In the genomic region with DNA sequence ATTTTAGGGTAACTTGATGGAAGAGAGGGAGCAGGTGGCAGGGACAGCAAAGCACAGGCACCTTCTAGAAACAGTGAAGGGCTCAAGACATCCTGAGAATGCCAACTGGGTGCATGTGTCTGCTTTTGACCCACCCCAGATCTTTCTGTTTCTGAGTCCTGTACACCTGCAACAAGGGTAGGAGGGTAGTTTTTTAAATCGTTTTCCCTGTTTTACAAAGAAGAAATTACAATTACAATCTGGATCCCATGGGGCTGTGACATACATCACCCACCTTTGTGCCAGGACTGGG, we compare ENCODE assay signal across 14 cellular contexts. TPM values are rescaled to one million over a fixed set of nuclear protein-coding genes. Genes with fewer than 3 reads are reported as not detected.
DNase-seq lines count a peak whose midpoint lies in the region; ATAC-seq and TF ChIP-seq lines count a peak whose summit lies in the region.
"Had no signal": no experiment of that assay in that cellular context is flagged by ENCODE, and none has a peak within 500 bp of the region (broad histone marks: within the 10 kb centered on the region; RNA-seq: fewer than 3 reads in every experiment).

No MANE protein-coding gene starts in this region.

- peaks cover 5% of the 10 kb centered on the region for H3F3A ChIP-seq in PC-3 (ENCODE audit: low read length, unreplicated experiment)

- H3K27me3 ChIP-seq in PC-3 (ENCODE audit: low read length) (no peaks in the 10 kb centered on the region), psoas muscle (ENCODE audit: insufficient read depth in 3 of 3, low read length in 2 of 3) (no peaks in the 10 kb centered on the region)
- H3K27me3 ChIP-seq: MG63 had no signal

- H3K4me3 ChIP-seq in PC-3 (ENCODE audit: low read length) (no peak overlapping the region), psoas muscle (no peak overlapping the region)
- H3K4me3 ChIP-seq: MG63 had no signal

- H3K36me3 Mint-ChIP-seq in activated CD4-positive, alpha-beta T cell treated with anti-CD3 and anti-CD28 coated beads, Interleukin-2, amount 10 ng/mL, durations not matched to agents 7 days and 5 days (ENCODE audit: low read depth) = peaks cover 6% of the 10 kb centered on the region
- H3K36me3 Mint-ChIP-seq in effector memory CD8-positive, alpha-beta T cell (ENCODE audit: insufficient read depth) = peaks cover 6% of the 10 kb centered on the region

- H3K9me3 Mint-ChIP-seq in activated CD4-positive, alpha-beta T cell treated with anti-CD3 and anti-CD28 coated beads, Interleukin-2, amount 10 ng/mL, durations not matched to agents 7 days and 5 days = peaks cover 3% of the 10 kb centered on the region
- no peaks in the 10 kb centered on the region for H3K9me3 Mint-ChIP-seq in effector memory CD8-positive, alpha-beta T cell
- peaks cover 5 to 8% of the 10 kb centered on the region in 2 donors for H3K9me3 Mint-ChIP-seq in stimulated activated naive CD8-positive, alpha-beta T cell treated with anti-CD3 and anti-CD28 coated beads, Interleukin-15, amount 100 ng/mL, for 72 hours

- WGBS in psoas muscle, 3 donors = 68 to 86% (median 79%) methylated on average over 1 of the region's 1 CpG

- no peaks in the 10 kb centered on the region for H3K27me3 Mint-ChIP-seq in activated CD4-positive, alpha-beta T cell treated with anti-CD3 and anti-CD28 coated beads, Interleukin-2, amount 10 ng/mL, durations not matched to agents 7 days and 5 days
- H3K27me3 Mint-ChIP-seq in effector memory CD8-positive, alpha-beta T cell = no peaks in the 10 kb centered on the region
- H3K27me3 Mint-ChIP-seq in stimulated activated naive CD8-positive, alpha-beta T cell treated with anti-CD3 and anti-CD28 coated beads, Interleukin-15, amount 100 ng/mL, for 72 hours = no peaks in the 10 kb centered on the region

- intact Hi-C loops in PC-3 (cut with micrococcal nuclease) (no loop called here), psoas muscle (cut with DNase I) (no loop called here)

- H2AFZ ChIP-seq in PC-3 (ENCODE audit: low read length) = no peak overlapping the region
- H2AFZ ChIP-seq: parathyroid adenoma had no signal

- POLR2A ChIA-PET in activated CD4-positive, alpha-beta T cell treated with anti-CD3 and anti-CD28 coated beads, Interleukin-2, amount 10 ng/mL, durations not matched to agents 7 days and 5 days (lab: Charles Lee) = interaction anchor here (2.2 kb wide), 1 partner anchor 11 kb away, joined by 5 read pairs; no protein-coding TSS in a partner anchor
- POLR2A ChIA-PET in PC-3 (lab: Charles Lee; ENCODE audit: unreplicated experiment) = no interaction called here

- peaks cover 62% of the 10 kb centered on the region for H3K4me1 ChIP-seq in PC-3 (ENCODE audit: insufficient read depth, low read length)
- no peaks in the 10 kb centered on the region for H3K4me1 ChIP-seq in psoas muscle
- H3K4me1 ChIP-seq: parathyroid adenoma had no signal

- peak overlapping the region; percentile 58 for H3K4me3 Mint-ChIP-seq in activated CD4-positive, alpha-beta T cell treated with anti-CD3 and anti-CD28 coated beads, Interleukin-2, amount 10 ng/mL, durations not matched to agents 7 days and 5 days
- H3K4me3 Mint-ChIP-seq in effector memory CD8-positive, alpha-beta T cell = peak overlapping the region; percentile 60 to 76
- H3K4me3 Mint-ChIP-seq in stimulated activated naive CD8-positive, alpha-beta T cell treated with anti-CD3 and anti-CD28 coated beads, Interleukin-15, amount 100 ng/mL, for 72 hours = peak overlapping the region; percentile 39 to 55

- H3K79me2 ChIP-seq in PC-3 (ENCODE audit: low read length) = no peaks in the 10 kb centered on the region
- H3K79me2 ChIP-seq: parathyroid adenoma had no signal

- H3K36me3 ChIP-seq in PC-3 (ENCODE audit: low read depth, low read length) (no peaks in the 10 kb centered on the region), psoas muscle (ENCODE audit: insufficient read depth in 1 of 2, low read depth in 1 of 2) (no peaks in the 10 kb centered on the region)
- H3K36me3 ChIP-seq: MG63 had no signal

- H3K27ac ChIP-seq in PC-3 (ENCODE audit: low read length) = peak overlapping the region; percentile 100
- H3K27ac ChIP-seq in psoas muscle = no peak overlapping the region
- H3K27ac ChIP-seq: parathyroid adenoma had no signal

- no peaks in the 10 kb centered on the region for H3K9me2 ChIP-seq in PC-3 (replicated peaks; ENCODE audit: low read length)

- CTCF ChIA-PET in activated CD4-positive, alpha-beta T cell treated with anti-CD3 and anti-CD28 coated beads, Interleukin-2, amount 10 ng/mL, durations not matched to agents 7 days and 5 days (lab: Charles Lee) = interaction anchor here (0.8 to 2.2 kb wide), 6 partner anchors 9 to 25 kb away, joined by 3 to 11 read pairs (median 3); no protein-coding TSS in a partner anchor
- CTCF ChIA-PET in PC-3 (lab: Charles Lee) = interaction anchor here (0.6 kb wide), 1 partner anchor 297 kb away, joined by 3 read pairs; no protein-coding TSS in a partner anchor

- TF ChIP-seq CTCF in PC-3 (conservative IDR thresholded peaks at IDR 0.05; ENCODE audit: low read depth, low read length) = no peak
- TF ChIP-seq CTCF in psoas muscle (IDR thresholded peaks at IDR 0.05) = no peak

- H3K4me1 Mint-ChIP-seq in activated CD4-positive, alpha-beta T cell treated with anti-CD3 and anti-CD28 coated beads, Interleukin-2, amount 10 ng/mL, durations not matched to agents 7 days and 5 days = peaks cover 75% of the 10 kb centered on the region
- H3K4me1 Mint-ChIP-seq in effector memory CD8-positive, alpha-beta T cell (ENCODE audit: low read depth in 2 of 2) = peaks cover 54 to 62% of the 10 kb centered on the region in 2 donors
- H3K4me1 Mint-ChIP-seq in stimulated activated naive CD8-positive, alpha-beta T cell treated with anti-CD3 and anti-CD28 coated beads, Interleukin-15, amount 100 ng/mL, for 72 hours = peaks cover 64% of the 10 kb centered on the region

- no peak overlapping the region for H3K4me2 ChIP-seq in PC-3 (ENCODE audit: low read length)

- H3K9ac ChIP-seq in PC-3 (ENCODE audit: low read length) = peak overlapping the region; percentile 96
- H3K9ac ChIP-seq: parathyroid adenoma had no signal

- DNase-seq in activated CD4-positive, alpha-beta T cell treated with anti-CD3 and anti-CD28 coated beads, Interleukin-2, amount 10 ng/mL, durations not matched to agents 7 days and 5 days = no peak
- no peak for DNase-seq in activated CD4-positive, alpha-beta T cell treated with anti-CD3 and anti-CD28 coated beads, Interleukin-2, amount 50 U/mL, for 48 hours
- no peak for DNase-seq in PC-3
- no peak for DNase-seq in effector memory CD8-positive, alpha-beta T cell
- DNase-seq in stimulated activated naive CD8-positive, alpha-beta T cell treated with anti-CD3 and anti-CD28 coated beads, Interleukin-15, amount 100 ng/mL, for 72 hours = no peak
- no peak for DNase-seq in psoas muscle
- no peak for DNase-seq in GM19238 (ENCODE audit: insufficient read length, low spot score)
- DNase-seq: dermis blood vessel endothelial cell, kidney glomerular epithelial cell, MG63, NCI-H2029, NCI-H510A treated with DMSO at 0.1 percent for 48 hours had no signal

- H3K9me3 ChIP-seq in PC-3 (ENCODE audit: low read length) (no peaks in the 10 kb centered on the region), psoas muscle (no peaks in the 10 kb centered on the region)
- H3K9me3 ChIP-seq: MG63 had no signal

- ATAC-seq in PC-3 (no peak), GM21367 (IDR thresholded peaks at IDR 0.05; ENCODE audit: unreplicated experiment) (no peak), psoas muscle (no peak)
- ATAC-seq in effector memory CD8-positive, alpha-beta T cell (replicated peaks) = no peak
- ATAC-seq in stimulated activated naive CD8-positive, alpha-beta T cell treated with anti-CD3 and anti-CD28 coated beads, Interleukin-15, amount 100 ng/mL, for 72 hours = peak; percentile 26

- H4K20me1 ChIP-seq in PC-3 (ENCODE audit: low read length) = no peaks in the 10 kb centered on the region

- no TSS peak for BruUV-seq in PC-3 (replicated peaks; lab: Mats Ljungman, UMichigan)

- peak overlapping the region; percentile 87 for H3K27ac Mint-ChIP-seq in activated CD4-positive, alpha-beta T cell treated with anti-CD3 and anti-CD28 coated beads, Interleukin-2, amount 10 ng/mL, durations not matched to agents 7 days and 5 days
- peak overlapping the region; percentile 60 to 91 for H3K27ac Mint-ChIP-seq in effector memory CD8-positive, alpha-beta T cell
- no peak overlapping the region for H3K27ac Mint-ChIP-seq in stimulated activated naive CD8-positive, alpha-beta T cell treated with anti-CD3 and anti-CD28 coated beads, Interleukin-15, amount 100 ng/mL, for 72 hours

RNA-seq across cellular contexts. Expression of a gene that starts 19.7 kb away (rescaled TPM):
- 100 to 1,000 TPM; 155 to 167 TPM for total RNA-seq in activated CD4-positive, alpha-beta T cell treated with anti-CD3 and anti-CD28 coated beads, Interleukin-2, amount 10 ng/mL, durations not matched to agents 7 days and 5 days
- total RNA-seq in PC-3 (2014; rRNA removed) (94.5 and 112 TPM in 2 replicates), psoas muscle (100 to 1,000 TPM in 3 of 4 donors, 10 to 100 TPM in 1; 30.4 to 296 (median 173) TPM)
- polyA plus RNA-seq in psoas muscle = 100 to 1,000 TPM in 2 of 3 donors, 10 to 100 TPM in 1; 94.1 to 138 (median 109) TPM

Comparison
In these comparisons a context has a peak if more than half of its experiments do, and no peak if none do; other contexts are left out.
1. H3K27ac Mint-ChIP-seq: peak in activated CD4-positive, alpha-beta T cell treated with anti-CD3 and anti-CD28 coated beads, Interleukin-2, amount 10 ng/mL, durations not matched to agents 7 days and 5 days (single experiment) and effector memory CD8-positive, alpha-beta T cell (2 of 2); none in stimulated activated naive CD8-positive, alpha-beta T cell treated with anti-CD3 and anti-CD28 coated beads, Interleukin-15, amount 100 ng/mL, for 72 hours (0 of 2).
2. Peak in every context shown above with its lines, with median percentiles within 50 percentile points of each other: H3K4me3 Mint-ChIP-seq.